In genomic region chr19:38736036-38736412, GRCh38 we compare ENCODE assay signal across 8 cellular contexts. TPM values are rescaled to one million over a fixed set of nuclear protein-coding genes. Genes with fewer than 3 reads are reported as not detected.
DNase-seq lines count a peak whose midpoint lies in the region; ATAC-seq and TF ChIP-seq lines count a peak whose summit lies in the region.

No MANE protein-coding gene starts in this region.

- peak overlapping the region; percentile 47 for H3K4me3 Mint-ChIP-seq in Calu3 (ENCODE audit: low read depth, unreplicated experiment)
- H3K4me3 Mint-ChIP-seq in activated T-cell treated with anti-CD3 and anti-CD28 coated beads, Interleukin-2, amount 50 U/mL, for 24 hours, result peak overlapping the region; percentile 38

- intact Hi-C loops in Calu3 (cut with micrococcal nuclease; ENCODE audit: unreplicated experiment), result no loop called here

- H3K27ac ChIP-seq in foreskin keratinocyte, result no peak overlapping the region

- H3K4me1 ChIP-seq in foreskin keratinocyte, result peaks cover 7% of the 10 kb centered on the region

- no peaks in the 10 kb centered on the region for H3K27me3 ChIP-seq in foreskin keratinocyte

- CTCF ChIA-PET in Calu3 (lab: Charles Lee), result no interaction called here

- H3K4me3 ChIP-seq in retinal pigment epithelial cell (ENCODE audit: low read length), result peak overlapping the region; percentile 29

- DNase-seq in Calu3 (peak; percentile 72), NCI-H226 (peak; percentile 52), foreskin keratinocyte (no peak), retinal pigment epithelial cell (ENCODE audit: low read depth) (no peak)
- peak; percentile 73 for DNase-seq in activated T-cell treated with anti-CD3 and anti-CD28 coated beads, Interleukin-2, amount 50 U/mL, for 24 hours

- peaks cover 79% of the 10 kb centered on the region for H3K36me3 Mint-ChIP-seq in Calu3 (ENCODE audit: insufficient read depth, unreplicated experiment)
- H3K36me3 Mint-ChIP-seq in activated T-cell treated with anti-CD3 and anti-CD28 coated beads, Interleukin-2, amount 50 U/mL, for 24 hours (ENCODE audit: low read depth), result no peaks in the 10 kb centered on the region

- BruUV-seq in Calu3 (replicated peaks; lab: Mats Ljungman, UMichigan), result no TSS peak

- no peaks in the 10 kb centered on the region for H3K27me3 Mint-ChIP-seq in Calu3 (ENCODE audit: unreplicated experiment)
- peaks cover 7% of the 10 kb centered on the region for H3K27me3 Mint-ChIP-seq in activated T-cell treated with anti-CD3 and anti-CD28 coated beads, Interleukin-2, amount 50 U/mL, for 24 hours

- ATAC-seq in foreskin keratinocyte (peak; percentile 15), HG02852 (IDR thresholded peaks at IDR 0.05; ENCODE audit: unreplicated experiment) (no peak), HG02938 (IDR thresholded peaks at IDR 0.05; ENCODE audit: unreplicated experiment) (no peak), HG02642 (IDR thresholded peaks at IDR 0.05; ENCODE audit: poor library complexity, unreplicated experiment) (no peak)

- H3K9me3 Mint-ChIP-seq in Calu3 (ENCODE audit: low read depth, unreplicated experiment), result no peaks in the 10 kb centered on the region
- H3K9me3 Mint-ChIP-seq in activated T-cell treated with anti-CD3 and anti-CD28 coated beads, Interleukin-2, amount 50 U/mL, for 24 hours, result no peaks in the 10 kb centered on the region

- H3K4me1 Mint-ChIP-seq in Calu3 (ENCODE audit: low read depth, unreplicated experiment), result peaks cover 27% of the 10 kb centered on the region
- peaks cover 43% of the 10 kb centered on the region for H3K4me1 Mint-ChIP-seq in activated T-cell treated with anti-CD3 and anti-CD28 coated beads, Interleukin-2, amount 50 U/mL, for 24 hours (ENCODE audit: low read depth)

- no peak for TF ChIP-seq CTCF in Calu3 (IDR thresholded peaks at IDR 0.05; ENCODE audit: unreplicated experiment)
- no peak for TF ChIP-seq CTCF in foreskin keratinocyte (conservative IDR thresholded peaks at IDR 0.05)
- TF ChIP-seq CTCF in retinal pigment epithelial cell (conservative IDR thresholded peaks at IDR 0.05; ENCODE audit: low read depth, low read length), result no peak

- H3K27ac Mint-ChIP-seq in Calu3 (ENCODE audit: unreplicated experiment), result peak overlapping the region; percentile 72
- H3K27ac Mint-ChIP-seq in activated T-cell treated with anti-CD3 and anti-CD28 coated beads, Interleukin-2, amount 50 U/mL, for 24 hours, result peak overlapping the region; percentile 33

RNA-seq across cellular contexts. Expression of gene CAPN12, which starts 8.2 kb away (rescaled TPM):
- total RNA-seq in Calu3 (2022), result 14.5 and 14.7 TPM in 2 replicates
- 0.78 and 1.4 TPM in 2 replicates for total RNA-seq in foreskin keratinocyte
- polyA plus RNA-seq in foreskin keratinocyte, result 1.6 and 2.5 TPM in 2 replicates

RNA-seq across cellular contexts. Expression of gene LGALS7, which starts 37.3 kb away (rescaled TPM):
- not detected in 2 replicates for total RNA-seq in Calu3 (2022)
- 6.6 and 11.2 TPM in 2 replicates for total RNA-seq in foreskin keratinocyte
- polyA plus RNA-seq in foreskin keratinocyte, result 13.7 and 24.2 TPM in 2 replicates

RNA-seq across cellular contexts. Expression of gene LGALS7B, which starts 53.0 kb away (rescaled TPM):
- 3.2 and 4.8 TPM in 2 replicates for total RNA-seq in Calu3 (2022)
- total RNA-seq in foreskin keratinocyte, result 407 and 889 TPM in 2 replicates
- 687 and 1,622 TPM in 2 replicates for polyA plus RNA-seq in foreskin keratinocyte

Comparison
In these comparisons a context has a peak if more than half of its experiments do, and no peak if none do; other contexts are left out.
1. DNase-seq: peak in Calu3 (single experiment), NCI-H226 (single experiment) and activated T-cell treated with anti-CD3 and anti-CD28 coated beads, Interleukin-2, amount 50 U/mL, for 24 hours (single experiment); none in foreskin keratinocyte (0 of 2) and retinal pigment epithelial cell (single experiment).
2. RNA of gene LGALS7B, which starts 53.0 kb away (total RNA-seq): 407 to 889 TPM in foreskin keratinocyte; 3.2 to 4.8 TPM in Calu3; every median in the first group is over 10 times any median in the second.